16 cellular contexts compared by ENCODE assay signal in genomic region chr12:107536613-107537012, GRCh38.
"Had no signal": no experiment of that assay in that cellular context is flagged by ENCODE, and none has a peak within 500 bp of the region (broad histone marks: within the 10 kb centered on the region; RNA-seq: fewer than 3 reads in every experiment).

No MANE protein-coding gene starts in this region.

- ATAC-seq: activated CD8-positive, alpha-beta memory T cell treated with anti-CD3 and anti-CD28 coated beads, Interleukin-2, amount 10 ng/mL, durations not matched to agents 7 days and 5 days; gastroesophageal sphincter; heart left ventricle; left lung; natural killer cell treated with Interleukin-12 subunit alpha and Interleukin-12 subunit beta and Interleukin-15 and Interleukin-18, amount 100 ng/mL, for 72 hours; stimulated activated naive B cell treated with anti-CD40 and anti-IgM and Interleukin-4, amounts not matched to agents 10 μg/mL and 1 μg/mL and 100 μg/mL, for 72 hours; upper lobe of right lung had no signal

- H3K27me3 ChIP-seq: gastroesophageal sphincter, heart left ventricle, left lung, sigmoid colon, spleen, upper lobe of right lung had no signal

- H3K36me3 ChIP-seq: gastroesophageal sphincter, heart left ventricle, left lung, sigmoid colon, spleen, upper lobe of right lung had no signal

- DNase-seq: activated B cell treated with CpG ODN at 0.5 μM for 24 hours; activated CD4-positive, alpha-beta memory T cell treated with anti-CD3 and anti-CD28 coated beads, Interleukin-2, amount 10 ng/mL, durations not matched to agents 7 days and 5 days; activated CD4-positive, alpha-beta T cell treated with anti-CD3 and anti-CD28 coated beads for 4 hours; activated CD8-positive, alpha-beta memory T cell treated with anti-CD3 and anti-CD28 coated beads, Interleukin-2, amount 10 ng/mL, durations not matched to agents 7 days and 5 days; caudate nucleus; dorsolateral prefrontal cortex; endodermal cell; heart left ventricle; left lung; sigmoid colon; spleen; stimulated activated naive B cell treated with anti-CD40 and anti-IgM and Interleukin-4, amounts not matched to agents 10 μg/mL and 1 μg/mL and 100 μg/mL, for 72 hours; upper lobe of right lung had no signal

- H3K4me1 ChIP-seq: gastroesophageal sphincter, left lung, sigmoid colon, spleen, upper lobe of right lung had no signal

- H3K27ac ChIP-seq: dorsolateral prefrontal cortex, epithelial cell of prostate, gastroesophageal sphincter, heart left ventricle, left lung, sigmoid colon, spleen, upper lobe of right lung had no signal

- H3K9me3 ChIP-seq: left lung, sigmoid colon, upper lobe of right lung had no signal

- H3K4me3 ChIP-seq: dorsolateral prefrontal cortex, gastroesophageal sphincter, heart left ventricle, left lung, sigmoid colon, spleen, upper lobe of right lung had no signal
